Comparison of ENCODE assay signal across 8 cellular contexts in the genomic region with DNA sequence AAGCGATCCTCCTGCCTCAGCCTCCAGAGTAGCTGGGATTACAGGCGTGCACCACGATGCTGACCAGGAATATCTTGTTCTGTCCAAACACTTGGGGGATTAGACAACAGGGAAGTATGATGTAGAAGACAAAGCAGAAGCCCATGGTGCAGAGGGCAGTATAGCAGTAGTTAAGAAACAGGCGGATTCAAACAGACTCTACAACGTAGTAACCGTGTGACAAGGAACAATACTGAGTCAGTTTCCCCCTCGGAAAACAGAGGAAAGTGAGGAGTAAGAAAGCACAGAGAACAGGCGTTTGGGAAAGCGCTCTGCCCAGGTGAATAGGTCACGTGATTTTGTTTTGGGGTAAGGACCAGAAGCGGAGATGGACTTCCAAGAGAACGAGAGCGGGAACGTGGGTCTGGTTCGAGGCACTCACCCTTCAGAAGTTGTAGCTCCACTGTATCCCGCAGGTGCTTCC. TPM values are rescaled to one million over a fixed set of nuclear protein-coding genes. Genes with fewer than 3 reads are reported as not detected.
DNase-seq lines count a peak whose midpoint lies in the region; ATAC-seq, FAIRE-seq and TF ChIP-seq lines count a peak whose summit lies in the region.

No MANE protein-coding gene starts in this region.

- H3K36me3 ChIP-seq in iPS-20b (ENCODE audit: insufficient read depth, low read depth, low read length), result peaks cover 37% of the 10 kb centered on the region

- peak overlapping the region; percentile 85 for H3K4me3 Mint-ChIP-seq in activated CD4-positive, alpha-beta memory T cell treated with anti-CD3 and anti-CD28 coated beads for 36 hours

- no peak for TF ChIP-seq CTCF in D721Med (IDR thresholded peaks at IDR 0.05; ENCODE audit: insufficient read depth, missing control alignments)

- CTCF ChIA-PET in activated CD4-positive, alpha-beta memory T cell treated with anti-CD3 and anti-CD28 coated beads for 36 hours (lab: Charles Lee), result interaction anchor here (1.3 to 1.4 kb wide), 2 partner anchors 19 to 27 kb away, joined by 3 to 8 read pairs; no protein-coding TSS in a partner anchor

- no peaks in the 10 kb centered on the region for H3K27me3 Mint-ChIP-seq in activated CD4-positive, alpha-beta memory T cell treated with anti-CD3 and anti-CD28 coated beads for 36 hours

- no peaks in the 10 kb centered on the region for H3K36me3 Mint-ChIP-seq in activated CD4-positive, alpha-beta memory T cell treated with anti-CD3 and anti-CD28 coated beads for 36 hours

- H3K9ac ChIP-seq in iPS-20b (ENCODE audit: low read depth, low read length), result peak overlapping the region; percentile 88

- H3K27me3 ChIP-seq in iPS-20b (ENCODE audit: insufficient read depth, low read length), result no peaks in the 10 kb centered on the region

- intact Hi-C loops in activated CD4-positive, alpha-beta memory T cell treated with anti-CD3 and anti-CD28 coated beads for 36 hours (cut with micrococcal nuclease), result loop anchor here (1.0 to 5.0 kb wide), 5 partner anchors 18 to 560 kb away; partner anchors contain the start of genes GOLGA2, KYAT1, LRRC8A and SLC27A4

- peak overlapping the region; percentile 95 for H3K27ac ChIP-seq in iPS-20b (ENCODE audit: low read length)
- peak overlapping the region; percentile 92 for H3K27ac ChIP-seq in temporal lobe (ENCODE audit: low read depth, low read length)

- H3K4me3 ChIP-seq in iPS-20b (ENCODE audit: low read length), result peak overlapping the region; percentile 90

- H3K4me1 Mint-ChIP-seq in activated CD4-positive, alpha-beta memory T cell treated with anti-CD3 and anti-CD28 coated beads for 36 hours (ENCODE audit: low read depth), result peaks cover 17% of the 10 kb centered on the region

- no peaks in the 10 kb centered on the region for H3K9me3 ChIP-seq in iPS-20b (ENCODE audit: insufficient read depth, low read depth, low read length)

- peak overlapping the region; percentile 94 for H3K27ac Mint-ChIP-seq in activated CD4-positive, alpha-beta memory T cell treated with anti-CD3 and anti-CD28 coated beads for 36 hours

- no peaks in the 10 kb centered on the region for H3K9me3 Mint-ChIP-seq in activated CD4-positive, alpha-beta memory T cell treated with anti-CD3 and anti-CD28 coated beads for 36 hours

- POLR2A ChIA-PET in activated CD4-positive, alpha-beta memory T cell treated with anti-CD3 and anti-CD28 coated beads for 36 hours (lab: Charles Lee), result interaction anchor here (1.2 to 2.0 kb wide), 2 partner anchors 16 to 50 kb away, joined by 3 to 4 read pairs; partner anchors contain the start of gene URM1

- no peak for DNase-seq in activated CD4-positive, alpha-beta memory T cell treated with anti-CD3 and anti-CD28 coated beads for 36 hours
- DNase-seq in D721Med (ENCODE audit: insufficient read length, low spot score) (no peak), Ammon's horn (ENCODE audit: low spot score) (no peak)

- ATAC-seq in GM18502 (IDR thresholded peaks at IDR 0.05; ENCODE audit: poor library complexity, unreplicated experiment) (peak; percentile 15), HG02588 (IDR thresholded peaks at IDR 0.05; ENCODE audit: unreplicated experiment) (peak; percentile 6), HG02763 (IDR thresholded peaks at IDR 0.05; ENCODE audit: unreplicated experiment) (no peak)

- peaks cover 4% of the 10 kb centered on the region for H3K4me1 ChIP-seq in iPS-20b (ENCODE audit: insufficient read depth, low read length)

- no peak for FAIRE-seq in D721Med (lab: Jason Lieb, UNC)

RNA-seq across cellular contexts. Expression of gene TRUB2, which starts 0.3 kb away (rescaled TPM):
- total RNA-seq in activated CD4-positive, alpha-beta memory T cell treated with anti-CD3 and anti-CD28 coated beads for 36 hours, result 10 to 100 TPM; 27.2 to 27.4 TPM
- 14.0 TPM for total RNA-seq in temporal lobe

RNA-seq across cellular contexts. Expression of gene COQ4, which starts 0.7 kb away (rescaled TPM):
- 10 to 100 TPM; 33.0 to 35.5 TPM for total RNA-seq in activated CD4-positive, alpha-beta memory T cell treated with anti-CD3 and anti-CD28 coated beads for 36 hours
- total RNA-seq in temporal lobe, result 10.3 TPM

RNA-seq across cellular contexts. Expression of gene SLC27A4, which starts 18.4 kb away (rescaled TPM):
- 10 to 100 TPM; 12.6 to 14.1 TPM for total RNA-seq in activated CD4-positive, alpha-beta memory T cell treated with anti-CD3 and anti-CD28 coated beads for 36 hours
- total RNA-seq in temporal lobe, result 17.0 TPM

RNA-seq across cellular contexts. Expression of gene SWI5, which starts 45.8 kb away (rescaled TPM):
- total RNA-seq in activated CD4-positive, alpha-beta memory T cell treated with anti-CD3 and anti-CD28 coated beads for 36 hours, result 10 to 100 TPM; 15.2 to 15.5 TPM
- total RNA-seq in temporal lobe, result 8.4 TPM

RNA-seq across cellular contexts. Expression of gene GOLGA2, which starts 46.1 kb away (rescaled TPM):
- total RNA-seq in activated CD4-positive, alpha-beta memory T cell treated with anti-CD3 and anti-CD28 coated beads for 36 hours, result 10 to 100 TPM; 34.4 to 42.9 TPM
- 42.5 TPM for total RNA-seq in temporal lobe
